ENCODE assay signal across 10 cellular contexts in genomic region chr3:8416965-8417364, GRCh38.
DNase-seq lines count a peak whose midpoint lies in the region; ATAC-seq and TF ChIP-seq lines count a peak whose summit lies in the region.
"Had no signal": no experiment of that assay in that cellular context is flagged by ENCODE, and none has a peak within 500 bp of the region (broad histone marks: within the 10 kb centered on the region; RNA-seq: fewer than 3 reads in every experiment).

No MANE protein-coding gene starts in this region.

- H3K79me2 ChIP-seq in HCT116 (ENCODE audit: insufficient read depth, low read length): no peaks in the 10 kb centered on the region

- H3K4me3 ChIP-seq in HCT116 (replicated peaks in 1 of 2; ENCODE audit: low read depth in 1 of 2, low read length in 2 of 2) (no peak overlapping the region), right lobe of liver (peak overlapping the region in 2 of 3 donors; percentile 41 to 43), esophagus muscularis mucosa (no peak overlapping the region)
- H3K4me3 ChIP-seq: uterus had no signal

- in situ Hi-C loops in Caki2 (cut with HindIII; ENCODE audit: low pct_unique_long_range_greater_than_20kb, low sequenced_read_pairs): no loop called here

- H3K9me3 ChIP-seq in HCT116 (ENCODE audit: control insufficient read depth in 1 of 2, insufficient read depth in 1 of 2, low read depth in 1 of 2, low read length in 2 of 2): no peaks in the 10 kb centered on the region
- no peaks in the 10 kb centered on the region for H3K9me3 ChIP-seq in right lobe of liver
- H3K9me3 ChIP-seq in esophagus muscularis mucosa: no peaks in the 10 kb centered on the region
- H3K9me3 ChIP-seq: uterus had no signal

- TF ChIP-seq POLR2A in HCT116 (IDR thresholded peaks at IDR 0.05; ENCODE audit: borderline replicate concordance, extremely low read depth, insufficient read depth, insufficient read length) (no peak), right lobe of liver (IDR thresholded peaks at IDR 0.05) (no peak), esophagus muscularis mucosa (IDR thresholded peaks at IDR 0.05; ENCODE audit: low read depth) (no peak)

- CTCF ChIA-PET in HCT116 (lab: Charles Lee): interaction anchor here (0.7 to 2.4 kb wide), 18 partner anchors 8 to 1424 kb away, joined by 3 to 60 read pairs (median 4); no protein-coding TSS in a partner anchor

- H2AFZ ChIP-seq in HCT116 (ENCODE audit: low read depth, low read length, poor library complexity, severe bottlenecking): peak overlapping the region; percentile 96

- H3K36me3 ChIP-seq in HCT116 (ENCODE audit: control insufficient read depth in 1 of 2, insufficient read depth in 2 of 2, low read length in 2 of 2) (no peaks in the 10 kb centered on the region), right lobe of liver (no peaks in the 10 kb centered on the region), esophagus muscularis mucosa (no peaks in the 10 kb centered on the region)
- H3K36me3 ChIP-seq: uterus had no signal

- H3K4me1 ChIP-seq in HCT116 (ENCODE audit: control insufficient read depth in 1 of 2, insufficient read depth in 2 of 2, low read length in 2 of 2) (peaks cover 3 to 4% of the 10 kb centered on the region in 2 experiments; a peak in 2 of 4 replicates), right lobe of liver (no peaks in the 10 kb centered on the region), esophagus muscularis mucosa (peaks cover 0 to 3% (median 0%) of the 10 kb centered on the region in 4 donors)
- H3K4me1 ChIP-seq: uterus had no signal

- H3K27me3 ChIP-seq in HCT116 (ENCODE audit: insufficient read depth, low read length): no peaks in the 10 kb centered on the region; the same call in 1 of the 2 replicates
- H3K27me3 ChIP-seq in right lobe of liver: no peaks in the 10 kb centered on the region
- no peaks in the 10 kb centered on the region for H3K27me3 ChIP-seq in esophagus muscularis mucosa
- H3K27me3 ChIP-seq: uterus had no signal

- TF ChIP-seq CTCF in HCT116 (IDR thresholded peaks at IDR 0.05 in 2 of 3, conservative IDR thresholded peaks at IDR 0.05 in 1 of 3; ENCODE audit: borderline replicate concordance in 1 of 3, insufficient read depth in 1 of 3, low read depth in 2 of 3, low read length in 2 of 3): no peak
- TF ChIP-seq CTCF in VCaP (conservative IDR thresholded peaks at IDR 0.05): no peak
- TF ChIP-seq CTCF in right lobe of liver (IDR thresholded peaks at IDR 0.05): no peak
- TF ChIP-seq CTCF in esophagus muscularis mucosa (IDR thresholded peaks at IDR 0.05): no peak

- ATAC-seq in HCT116 (peak; percentile 90), right lobe of liver (peak; percentile 92 to 96 (median 94)), GM18858 (IDR thresholded peaks at IDR 0.05; ENCODE audit: unreplicated experiment) (no peak)
- ATAC-seq: activated CD4-positive, CD25-positive, alpha-beta regulatory T cell treated with anti-CD3 and anti-CD28 coated beads, Interleukin-2, amount 50 U/mL, for 24 hours had no signal

- no peak overlapping the region for H3K27ac ChIP-seq in HCT116 (ENCODE audit: low read depth, low read length)
- H3K27ac ChIP-seq in VCaP: peak overlapping the region; percentile 29; the same call in 1 of the 2 replicates
- no peak overlapping the region for H3K27ac ChIP-seq in right lobe of liver
- H3K27ac ChIP-seq in esophagus muscularis mucosa (replicated peaks in 1 of 4): no peak overlapping the region
- H3K27ac ChIP-seq: uterus had no signal

- RAD21 ChIA-PET in HCT116 (lab: Charles Lee; ENCODE audit: low non-redundant PET in 1 of 2, low total read pairs in 2 of 2, uncharacterized antibody in 2 of 2, unreplicated experiment in 2 of 2): interaction anchor here (0.7 to 1.6 kb wide), 5 partner anchors 25 to 866 kb away, joined by 3 to 10 read pairs (median 3); no protein-coding TSS in a partner anchor

- peak; percentile 41 for DNase-seq in Caki2 (ENCODE audit: low read depth)
- peak; percentile 6 for DNase-seq in HCT116 (ENCODE audit: low read depth, low spot score)
- peak; percentile 40 to 63 (median 58) for DNase-seq in right lobe of liver
- DNase-seq in OCI-M2 (lab: John Stamatoyannopoulos, UW; ENCODE audit: unreplicated experiment): no peak
- no peak for DNase-seq in esophagus muscularis mucosa (ENCODE audit: extremely low spot score)
- DNase-seq in hippocampal formation (lab: John Stamatoyannopoulos, UW): no peak

- no peaks in the 10 kb centered on the region for H3K9me2 ChIP-seq in HCT116 (ENCODE audit: insufficient read depth)

- no peak for TF ChIP-seq EP300 in esophagus muscularis mucosa (IDR thresholded peaks at IDR 0.05)

- no TSS peak for BruUV-seq in HCT116 (replicated peaks; lab: Mats Ljungman, UMichigan)

- no peak for TF ChIP-seq RAD21 in HCT116 (IDR thresholded peaks at IDR 0.05; ENCODE audit: low read depth)

- H3K9ac ChIP-seq in HCT116 (ENCODE audit: low read length): no peak overlapping the region

- no peaks in the 10 kb centered on the region for H4K20me1 ChIP-seq in HCT116 (ENCODE audit: insufficient read depth)

- peak overlapping the region; percentile 40; the same call in 1 of the 2 replicates for H3K4me2 ChIP-seq in HCT116 (ENCODE audit: low read length)

- intact Hi-C loops in HCT116 (cut with micrococcal nuclease): loop anchor here (2.0 to 10.0 kb wide), 2 partner anchors 92 to 302 kb away; no protein-coding TSS in a partner anchor
- intact Hi-C loops in right lobe of liver (cut with DNase I): no loop called here
- intact Hi-C loops in esophagus muscularis mucosa (cut with DNase I): no loop called here

- WGBS in right lobe of liver (ENCODE audit: insufficient coverage, low coverage, low lambda C conversion rate, missing lambda C conversion rate): 43% methylated on average over 4 of the region's 4 CpGs
- WGBS in esophagus muscularis mucosa: 69% methylated on average over 4 of the region's 4 CpGs

- POLR2A ChIA-PET in HCT116 (lab: Charles Lee): interaction anchor here (1.2 kb wide), 1 partner anchor 92 kb away, joined by 5 read pairs; no protein-coding TSS in a partner anchor

TF ChIP-seq in HCT116, 20 proteins besides CTCF, POLR2A, EP300 and RAD21 (continues in another document):
- TF ChIP-seq EGR1 (IDR thresholded peaks at IDR 0.05; ENCODE audit: low read depth) (no peak), TCF7L2 (IDR thresholded peaks at IDR 0.05; ENCODE audit: borderline replicate concordance, extremely low read depth, insufficient read depth, insufficient read length) (no peak), ZFX (IDR thresholded peaks at IDR 0.05) (no peak), YY1 (IDR thresholded peaks at IDR 0.05; ENCODE audit: extremely low read depth, insufficient replicate concordance, low read depth, low read length) (no peak), SIN3A (IDR thresholded peaks at IDR 0.05; ENCODE audit: low read depth) (no peak), CEBPB (IDR thresholded peaks at IDR 0.05; ENCODE audit: low read depth) (no peak), FOSL1 (IDR thresholded peaks at IDR 0.05; ENCODE audit: low read depth) (no peak), MAX (IDR thresholded peaks at IDR 0.05) (no peak), ATF3 (IDR thresholded peaks at IDR 0.05) (no peak), SP1 (IDR thresholded peaks at IDR 0.05; ENCODE audit: low read depth) (no peak), JUND (IDR thresholded peaks at IDR 0.05) (no peak), EZH2phosphoT487 (IDR thresholded peaks at IDR 0.05; ENCODE audit: borderline replicate concordance) (no peak), ELF1 (IDR thresholded peaks at IDR 0.05; ENCODE audit: borderline replicate concordance, low read depth) (no peak)
- TF ChIP-seq, protein P1, sequence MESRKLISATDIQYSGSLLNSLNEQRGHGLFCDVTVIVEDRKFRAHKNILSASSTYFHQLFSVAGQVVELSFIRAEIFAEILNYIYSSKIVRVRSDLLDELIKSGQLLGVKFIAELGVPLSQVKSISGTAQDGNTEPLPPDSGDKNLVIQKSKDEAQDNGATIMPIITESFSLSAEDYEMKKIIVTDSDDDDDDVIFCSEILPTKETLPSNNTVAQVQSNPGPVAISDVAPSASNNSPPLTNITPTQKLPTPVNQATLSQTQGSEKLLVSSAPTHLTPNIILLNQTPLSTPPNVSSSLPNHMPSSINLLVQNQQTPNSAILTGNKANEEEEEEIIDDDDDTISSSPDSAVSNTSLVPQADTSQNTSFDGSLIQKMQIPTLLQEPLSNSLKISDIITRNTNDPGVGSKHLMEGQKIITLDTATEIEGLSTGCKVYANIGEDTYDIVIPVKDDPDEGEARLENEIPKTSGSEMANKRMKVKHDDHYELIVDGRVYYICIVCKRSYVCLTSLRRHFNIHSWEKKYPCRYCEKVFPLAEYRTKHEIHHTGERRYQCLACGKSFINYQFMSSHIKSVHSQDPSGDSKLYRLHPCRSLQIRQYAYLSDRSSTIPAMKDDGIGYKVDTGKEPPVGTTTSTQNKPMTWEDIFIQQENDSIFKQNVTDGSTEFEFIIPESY (IDR thresholded peaks at IDR 0.05; ENCODE audit: extremely low read depth, insufficient replicate concordance, low read length): no peak

Comparison
In these comparisons a context has a peak if more than half of its experiments do, and no peak if none do; other contexts are left out.
1. DNase-seq: peak in Caki2 (single experiment), HCT116 (single experiment) and right lobe of liver (3 of 3); none in OCI-M2 (single experiment), esophagus muscularis mucosa (single experiment) and hippocampal formation (0 of 2).
2. H3K4me3 ChIP-seq: peak in right lobe of liver (2 of 3); none in HCT116 (0 of 2) and esophagus muscularis mucosa (0 of 4).